Comparison of ENCODE assay signal across 1 cellular context in genomic region chr2:238426568-238427434, GRCh38.
TF ChIP-seq lines count a peak whose summit lies in the region.

ASB1 (plus strand) TSS chr2:238426927; CDS start chr2:238427071, 144 bp downstream.

TF ChIP-seq in SK-N-SH, 30 proteins besides CTCF, POLR2A, EP300 and RAD21 (continued from another document):
- TF ChIP-seq USF1 (IDR thresholded peaks at IDR 0.05; ENCODE audit: borderline replicate concordance, low read depth) (no peak), SMC3 (IDR thresholded peaks at IDR 0.05; ENCODE audit: low read depth, low read length) (no peak), FOXJ3 (CRISPR knock-in tag; IDR thresholded peaks at IDR 0.05) (no peak), RXRA (IDR thresholded peaks at IDR 0.05; ENCODE audit: borderline replicate concordance, low read depth) (no peak), RFX5 (IDR thresholded peaks at IDR 0.05; ENCODE audit: low read length) (no peak), GABPA (IDR thresholded peaks at IDR 0.05; ENCODE audit: low read depth) (peak; percentile 87), GATA2 (CRISPR knock-in tag; IDR thresholded peaks at IDR 0.05) (no peak), SIN3A (IDR thresholded peaks at IDR 0.05; ENCODE audit: borderline replicate concordance, low read depth, low read length) (no peak), TCF12 (IDR thresholded peaks at IDR 0.05) (no peak), REST (IDR thresholded peaks at IDR 0.05; ENCODE audit: low read depth, low read length) (no peak), MXI1 (IDR thresholded peaks at IDR 0.05; ENCODE audit: low read depth, low read length) (peak; percentile 84), CHD2 (IDR thresholded peaks at IDR 0.05; ENCODE audit: low read length, partially characterized antibody) (peak; percentile 34), FOXM1 (IDR thresholded peaks at IDR 0.05; ENCODE audit: low read depth) (no peak), JUND (IDR thresholded peaks at IDR 0.05) (no peak)
